ENCODE assay signal across 23 cellular contexts in the genomic region with DNA sequence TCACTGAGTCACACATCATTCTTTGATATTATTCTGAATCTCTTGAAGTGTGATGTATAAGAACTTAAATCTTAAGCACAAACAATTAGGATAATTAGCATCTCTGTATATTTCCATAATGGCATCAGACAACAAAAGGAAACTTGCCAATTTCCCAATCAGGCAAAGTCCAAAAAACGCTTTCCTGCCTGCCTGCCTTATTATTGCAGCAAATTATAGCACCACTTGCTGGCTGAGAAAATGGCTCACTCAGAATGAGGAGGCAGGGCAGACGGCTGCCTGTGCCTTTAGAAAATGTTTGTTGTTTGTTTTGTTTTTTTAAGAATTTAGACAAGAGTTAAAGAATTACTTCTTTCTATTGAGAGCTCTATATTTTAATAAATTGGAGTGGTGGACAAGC. TPM values are rescaled to one million over a fixed set of nuclear protein-coding genes. Genes with fewer than 3 reads are reported as not detected.
"Had no signal": no experiment of that assay in that cellular context is flagged by ENCODE, and none has a peak within 500 bp of the region (broad histone marks: within the 10 kb centered on the region; RNA-seq: fewer than 3 reads in every experiment).

No MANE protein-coding gene starts in this region.

- H3K27me3 ChIP-seq: Peyer's patch, SJCRH30 had no signal

- H3K4me3 ChIP-seq: PC-9, Peyer's patch, SJCRH30 had no signal

- DNase-seq: IMR-90, Karpas-422, KG1, MM.1S, NCI-H1092 treated with DMSO at 0.1 percent for 48 hours, NCI-H1436, NCI-H187, NCI-H2029, NCI-H2081 treated with DMSO at 0.1 percent for 48 hours, NCI-H2171, NCI-H226, NCI-H446, NCI-H510A, NCI-H524 treated with DMSO at 0.1 percent for 48 hours, NCI-H69, NCI-H774, PC-9, Peyer's patch, SHP77 treated with DMSO at 0.1 percent for 48 hours, SJCRH30 had no signal

- H3K4me1 ChIP-seq: Peyer's patch, SJCRH30 had no signal

- H3K27ac ChIP-seq: PC-9, Peyer's patch, SJCRH30 had no signal

- H3K9me3 ChIP-seq: Peyer's patch, SJCRH30 had no signal

- ATAC-seq: Right ventricle myocardium inferior, SK-N-SH treated with all-trans-retinoic acid at 6 μM for 48 hours had no signal

- H3K36me3 ChIP-seq: Peyer's patch, SJCRH30 had no signal

- H3K4me2 ChIP-seq: PC-9 had no signal

- H2AFZ ChIP-seq: PC-9 had no signal

RNA-seq across cellular contexts. Expression of gene NR3C2, which starts 27.7 kb away (rescaled TPM):
- total RNA-seq: RPMI7951 had no signal
